ENCODE assay signal across 19 cellular contexts in genomic region chr5:154295551-154295950, GRCh38.
"Had no signal": no experiment of that assay in that cellular context is flagged by ENCODE, and none has a peak within 500 bp of the region (broad histone marks: within the 10 kb centered on the region; RNA-seq: fewer than 3 reads in every experiment).

No MANE protein-coding gene starts in this region.

- H3K4me1 Mint-ChIP-seq: neural progenitor cell had no signal

- H3K27me3 Mint-ChIP-seq: natural killer cell treated with Interleukin-12 subunit alpha and Interleukin-12 subunit beta and Interleukin-15 and Interleukin-18, amount 100 ng/mL, for 72 hours had no signal

- H3K27ac Mint-ChIP-seq: natural killer cell treated with Interleukin-12 subunit alpha and Interleukin-12 subunit beta and Interleukin-15 and Interleukin-18, amount 100 ng/mL, for 72 hours; neural progenitor cell had no signal

- ATAC-seq: gastroesophageal sphincter; left colon; left ventricle myocardium superior; natural killer cell treated with Interleukin-12 subunit alpha and Interleukin-12 subunit beta and Interleukin-15 and Interleukin-18, amount 100 ng/mL, for 72 hours; stimulated activated naive CD8-positive, alpha-beta T cell treated with anti-CD3 and anti-CD28 coated beads, Interleukin-15, Interleukin-2, amounts not matched to agents 100 U/mL and 50 U/mL, for 24 hours had no signal

- DNase-seq: cerebellar nuclear complex; colonic mucosa; effector memory CD4-positive, alpha-beta T cell; esophagus squamous epithelium; foreskin fibroblast; head of caudate nucleus; left colon; left ventricle myocardium superior; nucleus accumbens; ovary; right cardiac atrium; stimulated activated CD4-positive, alpha-beta T cell treated with anti-CD3 and anti-CD28 coated beads, Interleukin-2, amount 100 ng/mL, for 48 hours; stimulated activated naive CD8-positive, alpha-beta T cell treated with anti-CD3 and anti-CD28 coated beads, Interleukin-15, Interleukin-2, amounts not matched to agents 100 U/mL and 50 U/mL, for 24 hours; tibial artery; upper lobe of left lung; uterus had no signal

- H3K9me3 Mint-ChIP-seq: natural killer cell treated with Interleukin-12 subunit alpha and Interleukin-12 subunit beta and Interleukin-15 and Interleukin-18, amount 100 ng/mL, for 72 hours; neural progenitor cell had no signal

- H3K4me3 Mint-ChIP-seq: natural killer cell treated with Interleukin-12 subunit alpha and Interleukin-12 subunit beta and Interleukin-15 and Interleukin-18, amount 100 ng/mL, for 72 hours; neural progenitor cell had no signal

- H3K27ac ChIP-seq: esophagus squamous epithelium, gastroesophageal sphincter, neural progenitor cell, ovary, tibial artery, uterus had no signal
